In genomic region chr10:132225849-132226205, GRCh38 we compare ENCODE assay signal across 28 cellular contexts.
"Had no signal": no experiment of that assay in that cellular context is flagged by ENCODE, and none has a peak within 500 bp of the region (broad histone marks: within the 10 kb centered on the region; RNA-seq: fewer than 3 reads in every experiment).

No MANE protein-coding gene starts in this region.

- H3K36me3 Mint-ChIP-seq: natural killer cell had no signal

- ATAC-seq: naive thymus-derived CD4-positive, alpha-beta T cell; natural killer cell; psoas muscle; right lobe of liver; stimulated activated effector memory CD8-positive, alpha-beta T cell treated with anti-CD3 and anti-CD28 coated beads, Interleukin-12 subunit alpha, Interleukin-12 subunit beta, amount 100 ng/mL, for 72 hours; stimulated activated naive B cell treated with anti-CD40 and anti-IgM and Interleukin-4, amounts not matched to agents 10 μg/mL and 1 μg/mL and 100 μg/mL, for 72 hours had no signal

- DNase-seq: naive thymus-derived CD4-positive, alpha-beta T cell; natural killer cell; occipital lobe; ovary; posterior cingulate gyrus; psoas muscle; right lobe of liver; sigmoid colon; small intestine; stimulated activated CD4-positive, alpha-beta T cell treated with anti-CD3 and anti-CD28 coated beads, Interleukin-15, amount 100 ng/mL, for 24 hours; stimulated activated CD4-positive, alpha-beta T cell treated with anti-CD3 and anti-CD28 coated beads, Interleukin-2, amount 100 ng/mL, for 24 hours; stimulated activated CD4-positive, alpha-beta T cell treated with anti-CD3 and anti-CD28 coated beads, Interleukin-2, amount 100 ng/mL, for 48 hours; stimulated activated CD4-positive, alpha-beta T cell treated with anti-CD3 and anti-CD28 coated beads, Interleukin-4, amount 100 ng/mL, for 24 hours; stimulated activated naive B cell treated with anti-CD40 and anti-IgM and Interleukin-4, amounts not matched to agents 10 μg/mL and 1 μg/mL and 100 μg/mL, for 72 hours; stimulated activated naive CD4-positive, alpha-beta T cell treated with Interleukin-2 at 50 U/mL for 16 hours; stomach; thyroid gland; trophoblast cell had no signal

- H3K27me3 Mint-ChIP-seq: naive thymus-derived CD4-positive, alpha-beta T cell; progenitor cell of endocrine pancreas; stimulated activated naive B cell treated with anti-CD40 and anti-IgM and Interleukin-4, amounts not matched to agents 10 μg/mL and 1 μg/mL and 100 μg/mL, for 72 hours; stimulated activated naive CD8-positive, alpha-beta T cell treated with anti-CD3 and anti-CD28 coated beads, Interleukin-15, Interleukin-2, amounts not matched to agents 100 ng/mL and 50 ng/mL, for 24 hours had no signal

- H3K9ac ChIP-seq: parathyroid adenoma had no signal

- H3K4me1 ChIP-seq: parathyroid adenoma, psoas muscle, right lobe of liver, thyroid gland had no signal

- H3K4me3 Mint-ChIP-seq: naive thymus-derived CD4-positive, alpha-beta T cell; natural killer cell; nephron; neural crest cell; stimulated activated effector memory CD8-positive, alpha-beta T cell treated with anti-CD3 and anti-CD28 coated beads, Interleukin-12 subunit alpha, Interleukin-12 subunit beta, amount 100 ng/mL, for 72 hours; stimulated activated naive B cell treated with anti-CD40 and anti-IgM and Interleukin-4, amounts not matched to agents 10 μg/mL and 1 μg/mL and 100 μg/mL, for 72 hours; stimulated activated naive CD8-positive, alpha-beta T cell treated with anti-CD3 and anti-CD28 coated beads, Interleukin-15, Interleukin-2, amounts not matched to agents 100 ng/mL and 50 ng/mL, for 24 hours had no signal

- H3K27ac Mint-ChIP-seq: naive thymus-derived CD4-positive, alpha-beta T cell; natural killer cell; nephron; progenitor cell of endocrine pancreas; stimulated activated effector memory CD8-positive, alpha-beta T cell treated with anti-CD3 and anti-CD28 coated beads, Interleukin-12 subunit alpha, Interleukin-12 subunit beta, amount 100 ng/mL, for 72 hours; stimulated activated naive B cell treated with anti-CD40 and anti-IgM and Interleukin-4, amounts not matched to agents 10 μg/mL and 1 μg/mL and 100 μg/mL, for 72 hours; stimulated activated naive CD8-positive, alpha-beta T cell treated with anti-CD3 and anti-CD28 coated beads, Interleukin-15, Interleukin-2, amounts not matched to agents 100 ng/mL and 50 ng/mL, for 24 hours had no signal

- H3K27me3 ChIP-seq: ovary, right lobe of liver, sigmoid colon, stomach, thyroid gland, tibial nerve, upper lobe of left lung, vagina had no signal

- H2AFZ ChIP-seq: parathyroid adenoma had no signal

- H3K9me3 Mint-ChIP-seq: nephron; neural crest cell; stimulated activated effector memory CD8-positive, alpha-beta T cell treated with anti-CD3 and anti-CD28 coated beads, Interleukin-12 subunit alpha, Interleukin-12 subunit beta, amount 100 ng/mL, for 72 hours; stimulated activated naive B cell treated with anti-CD40 and anti-IgM and Interleukin-4, amounts not matched to agents 10 μg/mL and 1 μg/mL and 100 μg/mL, for 72 hours; stimulated activated naive CD8-positive, alpha-beta T cell treated with anti-CD3 and anti-CD28 coated beads, Interleukin-15, Interleukin-2, amounts not matched to agents 100 ng/mL and 50 ng/mL, for 24 hours had no signal

- H3K27ac ChIP-seq: ovary, parathyroid adenoma, psoas muscle, right lobe of liver, sigmoid colon, stomach, thoracic aorta, thyroid gland, tibial nerve, upper lobe of left lung, vagina had no signal

- H3K4me3 ChIP-seq: ovary, psoas muscle, right lobe of liver, sigmoid colon, stomach, thoracic aorta, thyroid gland, tibial nerve, upper lobe of left lung, vagina had no signal

- H3K9me3 ChIP-seq: ovary, psoas muscle, right lobe of liver, sigmoid colon, stomach, thoracic aorta, thyroid gland, tibial nerve, upper lobe of left lung, vagina had no signal

- H3K36me3 ChIP-seq: ovary, right lobe of liver, sigmoid colon, thoracic aorta, thyroid gland, vagina had no signal
